1 cellular context compared by ENCODE assay signal in genomic region chr20:22536141-22536828, GRCh38.
TF ChIP-seq lines count a peak whose summit lies in the region.

No MANE protein-coding gene starts in this region.

TF ChIP-seq in A549, 52 proteins besides CTCF, POLR2A, EP300 and RAD21 (continued from another document):
- TF ChIP-seq PBX3 (IDR thresholded peaks at IDR 0.05) (no peak), EHF (CRISPR knock-in tag; IDR thresholded peaks at IDR 0.05) (no peak), ZSCAN20 (CRISPR knock-in tag; IDR thresholded peaks at IDR 0.05) (no peak), ATOH8 (CRISPR knock-in tag; IDR thresholded peaks at IDR 0.05; ENCODE audit: low read depth) (no peak), BHLHE40 (IDR thresholded peaks at IDR 0.05; ENCODE audit: low read depth, low read length) (no peak), FOSB (CRISPR knock-in tag; IDR thresholded peaks at IDR 0.05) (no peak), HOXB5 (CRISPR knock-in tag; IDR thresholded peaks at IDR 0.05) (no peak), ESRRA (IDR thresholded peaks at IDR 0.05; ENCODE audit: borderline replicate concordance, low read length) (no peak), JUN (IDR thresholded peaks at IDR 0.05) (no peak), CHD2 (IDR thresholded peaks at IDR 0.05; ENCODE audit: low read length, partially characterized antibody) (no peak), MAFK (IDR thresholded peaks at IDR 0.05; ENCODE audit: partially characterized antibody) (no peak), KDM5A (IDR thresholded peaks at IDR 0.05) (no peak)
TF ChIP-seq in A549: peak in this region for 0.
